In the genomic region with DNA sequence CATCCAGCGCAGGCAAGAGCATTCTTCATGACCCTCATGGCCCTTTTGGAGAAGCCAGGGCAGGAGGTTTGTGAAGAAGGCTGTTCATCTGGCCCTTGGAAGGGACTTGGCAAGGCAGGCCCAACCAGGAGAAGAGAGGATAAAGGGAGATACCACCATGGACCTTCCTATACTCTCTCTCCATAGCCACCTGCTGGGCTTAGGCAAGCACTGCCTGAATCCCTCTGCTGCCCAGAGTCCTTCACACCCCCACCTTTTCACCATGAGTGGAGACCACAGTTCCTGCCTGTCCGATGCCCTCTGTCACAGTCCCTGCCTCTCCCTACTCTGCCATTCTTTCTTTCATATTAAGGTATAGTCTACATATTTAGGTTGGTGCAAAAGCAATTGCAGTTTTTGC, we compare ENCODE assay signal across 11 cellular contexts. TPM values are rescaled to one million over a fixed set of nuclear protein-coding genes. Genes with fewer than 3 reads are reported as not detected.
DNase-seq lines count a peak whose midpoint lies in the region; ATAC-seq, FAIRE-seq and TF ChIP-seq lines count a peak whose summit lies in the region.
"Had no signal": no experiment of that assay in that cellular context is flagged by ENCODE, and none has a peak within 500 bp of the region (broad histone marks: within the 10 kb centered on the region; RNA-seq: fewer than 3 reads in every experiment).

No MANE protein-coding gene starts in this region.

- H3K27me3 ChIP-seq in foreskin keratinocyte, result peaks cover 10% of the 10 kb centered on the region

- H3K4me1 Mint-ChIP-seq in activated CD4-positive, alpha-beta memory T cell treated with anti-CD3 and anti-CD28 coated beads, Interleukin-2, amount 10 ng/mL, durations not matched to agents 7 days and 5 days, result no peaks in the 10 kb centered on the region
- H3K4me1 Mint-ChIP-seq: mesothelial cell of epicardium had no signal

- H3K27ac Mint-ChIP-seq in activated CD4-positive, alpha-beta memory T cell treated with anti-CD3 and anti-CD28 coated beads, Interleukin-2, amount 10 ng/mL, durations not matched to agents 7 days and 5 days, result no peak overlapping the region
- H3K27ac Mint-ChIP-seq: mesothelial cell of epicardium had no signal

- CTCF ChIA-PET in activated CD4-positive, alpha-beta memory T cell treated with anti-CD3 and anti-CD28 coated beads, Interleukin-2, amount 10 ng/mL, durations not matched to agents 7 days and 5 days (lab: Charles Lee), result no interaction called here

- ATAC-seq in foreskin keratinocyte (peak; percentile 74), HG03139 (IDR thresholded peaks at IDR 0.05; ENCODE audit: unreplicated experiment) (no peak)

- H3K4me1 ChIP-seq in foreskin keratinocyte, result no peaks in the 10 kb centered on the region

- H3K9me3 Mint-ChIP-seq in activated CD4-positive, alpha-beta memory T cell treated with anti-CD3 and anti-CD28 coated beads, Interleukin-2, amount 10 ng/mL, durations not matched to agents 7 days and 5 days, result no peaks in the 10 kb centered on the region
- H3K9me3 Mint-ChIP-seq: mesothelial cell of epicardium had no signal

- no peak overlapping the region for H3K4me3 Mint-ChIP-seq in activated CD4-positive, alpha-beta memory T cell treated with anti-CD3 and anti-CD28 coated beads, Interleukin-2, amount 10 ng/mL, durations not matched to agents 7 days and 5 days
- H3K4me3 Mint-ChIP-seq: mesothelial cell of epicardium had no signal

- POLR2A ChIA-PET in activated CD4-positive, alpha-beta memory T cell treated with anti-CD3 and anti-CD28 coated beads, Interleukin-2, amount 10 ng/mL, durations not matched to agents 7 days and 5 days (lab: Charles Lee), result no interaction called here

- peaks cover 8% of the 10 kb centered on the region for H3K27me3 Mint-ChIP-seq in activated CD4-positive, alpha-beta memory T cell treated with anti-CD3 and anti-CD28 coated beads, Interleukin-2, amount 10 ng/mL, durations not matched to agents 7 days and 5 days

- DNase-seq in AG08395 (ENCODE audit: low spot score) (peak; percentile 24), GM12891 (ENCODE audit: insufficient read length, low spot score) (no peak), RPMI8226 (peak; percentile 27), foreskin keratinocyte (no peak), middle frontal gyrus (ENCODE audit: extremely low spot score, low spot score) (no peak), NCI-H1048 (lab: John Stamatoyannopoulos, UW) (no peak)
- DNase-seq in activated CD4-positive, alpha-beta memory T cell treated with anti-CD3 and anti-CD28 coated beads, Interleukin-2, amount 10 ng/mL, durations not matched to agents 7 days and 5 days, result no peak
- DNase-seq: NCI-H2029 treated with DMSO at 0.1 percent for 48 hours; stimulated activated CD4-positive, alpha-beta T cell treated with anti-CD3 and anti-CD28 coated beads, Interleukin-4, amount 100 ng/mL, for 24 hours had no signal

- no peak overlapping the region for H3K27ac ChIP-seq in foreskin keratinocyte

- TF ChIP-seq POLR2A in GM12891 (IDR thresholded peaks at IDR 0.05; ENCODE audit: low read depth, low read length), result no peak

- peak; percentile 59 for FAIRE-seq in GM12891 (lab: Jason Lieb, UNC)

- no peaks in the 10 kb centered on the region for H3K36me3 Mint-ChIP-seq in activated CD4-positive, alpha-beta memory T cell treated with anti-CD3 and anti-CD28 coated beads, Interleukin-2, amount 10 ng/mL, durations not matched to agents 7 days and 5 days (ENCODE audit: low read depth)
- H3K36me3 Mint-ChIP-seq: mesothelial cell of epicardium had no signal

- peak; percentile 35 for TF ChIP-seq CTCF in foreskin keratinocyte (conservative IDR thresholded peaks at IDR 0.05)

TF ChIP-seq in GM12891, 5 proteins besides CTCF, POLR2A, EP300 and RAD21:
- TF ChIP-seq POLR2AphosphoS5 (IDR thresholded peaks at IDR 0.05; ENCODE audit: low read depth, low read length) (no peak), POU2F2 (IDR thresholded peaks at IDR 0.05; ENCODE audit: low read depth, low read length) (no peak), PAX5 (IDR thresholded peaks at IDR 0.05; ENCODE audit: insufficient read depth, low read length, severe bottlenecking) (no peak), TAF1 (IDR thresholded peaks at IDR 0.05; ENCODE audit: low read depth, low read length) (no peak), SPI1 (IDR thresholded peaks at IDR 0.05; ENCODE audit: low read depth, low read length) (no peak)

RNA-seq across cellular contexts. Expression of gene SFMBT1, which starts 10.6 kb away (rescaled TPM):
- 3.5 TPM for polyA plus RNA-seq in GM12891 (2012; ENCODE audit: low read depth, missing spikeins)
- total RNA-seq in foreskin keratinocyte, result 8.1 and 8.2 TPM in 2 replicates
- 1.6 and 2.1 TPM in 2 replicates for polyA plus RNA-seq in foreskin keratinocyte
- 10 to 100 TPM; 28.7 to 30.0 TPM for total RNA-seq in activated CD4-positive, alpha-beta memory T cell treated with anti-CD3 and anti-CD28 coated beads, Interleukin-2, amount 10 ng/mL, durations not matched to agents 7 days and 5 days

Comparison
In these comparisons a context has a peak if more than half of its experiments do, and no peak if none do; other contexts are left out.
1. DNase-seq: peak in AG08395 (single experiment) and RPMI8226 (single experiment); none in GM12891 (single experiment), foreskin keratinocyte (0 of 2), activated CD4-positive, alpha-beta memory T cell treated with anti-CD3 and anti-CD28 coated beads, Interleukin-2, amount 10 ng/mL, durations not matched to agents 7 days and 5 days (single experiment), middle frontal gyrus (single experiment) and NCI-H1048 (single experiment).